1 cellular context compared by ENCODE assay signal in the genomic region with DNA sequence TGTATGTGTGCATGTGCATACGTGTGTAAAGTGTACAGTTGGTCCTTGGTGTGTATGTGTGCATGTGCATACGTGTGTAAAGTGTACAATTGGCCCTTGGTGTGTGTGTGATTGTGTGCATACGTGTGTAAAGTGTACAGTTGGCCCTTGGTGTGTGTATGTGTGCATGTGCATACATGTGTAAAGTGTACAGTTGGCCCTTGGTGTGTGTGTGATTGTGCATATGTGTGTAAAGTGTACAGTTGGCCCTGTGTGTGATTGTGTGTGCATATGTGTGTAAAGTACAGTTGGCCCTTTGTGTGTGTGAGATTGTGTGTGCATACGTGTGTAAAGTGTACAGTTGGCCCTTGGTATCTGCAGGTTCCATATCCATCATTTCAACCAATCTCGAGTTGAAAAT.
TF ChIP-seq lines count a peak whose summit lies in the region.

No MANE protein-coding gene starts in this region.

TF ChIP-seq in K562, 482 proteins besides CTCF, POLR2A, EP300 and RAD21:
- no peak for TF ChIP-seq HDAC6 (IDR thresholded peaks at IDR 0.05; ENCODE audit: low read depth, low read length)
- no peak for TF ChIP-seq ZNF197 (CRISPR knock-in tag; IDR thresholded peaks at IDR 0.05; ENCODE audit: low read depth)
- TF ChIP-seq HMG20B (CRISPR knock-in tag; IDR thresholded peaks at IDR 0.05) = no peak
- TF ChIP-seq BCL6 (CRISPR knock-in tag; IDR thresholded peaks at IDR 0.05) = no peak
- TF ChIP-seq HDAC3 (IDR thresholded peaks at IDR 0.05; ENCODE audit: borderline replicate concordance, partially characterized antibody) = no peak
- TF ChIP-seq, protein P1, sequence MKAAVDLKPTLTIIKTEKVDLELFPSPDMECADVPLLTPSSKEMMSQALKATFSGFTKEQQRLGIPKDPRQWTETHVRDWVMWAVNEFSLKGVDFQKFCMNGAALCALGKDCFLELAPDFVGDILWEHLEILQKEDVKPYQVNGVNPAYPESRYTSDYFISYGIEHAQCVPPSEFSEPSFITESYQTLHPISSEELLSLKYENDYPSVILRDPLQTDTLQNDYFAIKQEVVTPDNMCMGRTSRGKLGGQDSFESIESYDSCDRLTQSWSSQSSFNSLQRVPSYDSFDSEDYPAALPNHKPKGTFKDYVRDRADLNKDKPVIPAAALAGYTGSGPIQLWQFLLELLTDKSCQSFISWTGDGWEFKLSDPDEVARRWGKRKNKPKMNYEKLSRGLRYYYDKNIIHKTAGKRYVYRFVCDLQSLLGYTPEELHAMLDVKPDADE (conservative IDR thresholded peaks at IDR 0.05; ENCODE audit: control insufficient read depth, low read depth, low read length) = no peak
- TF ChIP-seq, protein P2, sequence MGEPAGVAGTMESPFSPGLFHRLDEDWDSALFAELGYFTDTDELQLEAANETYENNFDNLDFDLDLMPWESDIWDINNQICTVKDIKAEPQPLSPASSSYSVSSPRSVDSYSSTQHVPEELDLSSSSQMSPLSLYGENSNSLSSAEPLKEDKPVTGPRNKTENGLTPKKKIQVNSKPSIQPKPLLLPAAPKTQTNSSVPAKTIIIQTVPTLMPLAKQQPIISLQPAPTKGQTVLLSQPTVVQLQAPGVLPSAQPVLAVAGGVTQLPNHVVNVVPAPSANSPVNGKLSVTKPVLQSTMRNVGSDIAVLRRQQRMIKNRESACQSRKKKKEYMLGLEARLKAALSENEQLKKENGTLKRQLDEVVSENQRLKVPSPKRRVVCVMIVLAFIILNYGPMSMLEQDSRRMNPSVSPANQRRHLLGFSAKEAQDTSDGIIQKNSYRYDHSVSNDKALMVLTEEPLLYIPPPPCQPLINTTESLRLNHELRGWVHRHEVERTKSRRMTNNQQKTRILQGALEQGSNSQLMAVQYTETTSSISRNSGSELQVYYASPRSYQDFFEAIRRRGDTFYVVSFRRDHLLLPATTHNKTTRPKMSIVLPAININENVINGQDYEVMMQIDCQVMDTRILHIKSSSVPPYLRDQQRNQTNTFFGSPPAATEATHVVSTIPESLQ (CRISPR knock-in tag; IDR thresholded peaks at IDR 0.05) = no peak
- TF ChIP-seq GTF2F1 (IDR thresholded peaks at IDR 0.05; ENCODE audit: low read depth, low read length) = no peak
- TF ChIP-seq HDAC2 (IDR thresholded peaks at IDR 0.05) = no peak
- no peak for TF ChIP-seq CHD4 (IDR thresholded peaks at IDR 0.05; ENCODE audit: insufficient read depth, insufficient replicate concordance, low read depth, low read length, poor library complexity, severe bottlenecking)
- TF ChIP-seq IFI16 (CRISPR knock-in tag; IDR thresholded peaks at IDR 0.05) = no peak
- no peak for TF ChIP-seq ELF4 (CRISPR knock-in tag; IDR thresholded peaks at IDR 0.05)
